ENCODE assay signal across 27 cellular contexts in the genomic region with DNA sequence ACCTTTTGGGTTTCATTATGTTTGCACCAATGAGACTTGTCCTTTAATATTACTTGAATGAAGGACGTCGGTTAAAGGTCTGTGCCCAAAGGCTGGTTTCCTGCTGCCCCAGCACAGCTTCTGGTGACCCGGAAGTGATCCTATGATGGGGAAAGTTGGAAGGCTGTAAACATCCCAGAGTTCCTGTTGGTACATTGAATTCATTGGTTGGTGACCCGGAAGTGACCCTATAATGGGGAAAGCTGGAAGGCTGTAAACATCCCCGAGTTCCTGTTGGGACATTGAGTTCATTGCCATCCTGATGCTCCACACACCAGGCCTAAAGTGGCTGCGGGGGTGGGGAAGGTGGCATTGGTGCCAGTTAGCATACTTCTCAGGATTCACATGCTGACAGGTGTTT.
DNase-seq lines count a peak whose midpoint lies in the region; ATAC-seq, FAIRE-seq and TF ChIP-seq lines count a peak whose summit lies in the region.
"Had no signal": no experiment of that assay in that cellular context is flagged by ENCODE, and none has a peak within 500 bp of the region (broad histone marks: within the 10 kb centered on the region; RNA-seq: fewer than 3 reads in every experiment).

No MANE protein-coding gene starts in this region.

- H3K9me3 ChIP-seq in HepG2 (ENCODE audit: low read length) (no peaks in the 10 kb centered on the region; the same call in 1 of the 2 replicates), right lobe of liver (no peaks in the 10 kb centered on the region), right cardiac atrium (ENCODE audit: control insufficient read depth, low read length) (no peaks in the 10 kb centered on the region)
- H3K9me3 ChIP-seq: A549; BE2C; BLaER1 treated with 17β-estradiol and CSF1 and Interleukin-3, amounts not matched to agents 10 nM and 100 nM had no signal

- H3K4me2 ChIP-seq in HepG2 (ENCODE audit: low read depth, low read length): no peak overlapping the region
- H3K4me2 ChIP-seq: A549; BLaER1 treated with 17β-estradiol and CSF1 and Interleukin-3, amounts not matched to agents 10 nM and 100 nM had no signal

- no peak for TF ChIP-seq EP300 in HepG2 (IDR thresholded peaks at IDR 0.05; ENCODE audit: low read depth in 2 of 2, low read length in 2 of 2)
- no peak for TF ChIP-seq EP300 in HepG2 (CRISPR knock-in tag; IDR thresholded peaks at IDR 0.05; ENCODE audit: borderline replicate concordance)

- H2AFZ ChIP-seq in HepG2 (ENCODE audit: low read length): no peak overlapping the region
- H2AFZ ChIP-seq: GM23248 had no signal

- CTCF ChIA-PET in HepG2 (lab: Yijun Ruan, JAX; ENCODE audit: low intra/inter-chr PET ratio, low total read pairs): no interaction called here

- in situ Hi-C loops in HepG2 (cut with HindIII; ENCODE audit: extremely low pct_ligation_motif_present, low pct_unique_long_range_greater_than_20kb): no loop called here

- no peaks in the 10 kb centered on the region for H3K27me3 ChIP-seq in HepG2 (ENCODE audit: control insufficient read depth in 1 of 2, insufficient read depth in 2 of 2, low read length in 2 of 2)
- H3K27me3 ChIP-seq in right lobe of liver: no peaks in the 10 kb centered on the region
- no peaks in the 10 kb centered on the region for H3K27me3 ChIP-seq in right cardiac atrium (ENCODE audit: control insufficient read depth, insufficient read depth)
- H3K27me3 ChIP-seq: BE2C; BLaER1 treated with 17β-estradiol and CSF1 and Interleukin-3, amounts not matched to agents 10 nM and 100 nM had no signal

- no peak for DNase-seq in Right ventricle myocardium inferior (ENCODE audit: missing footprints)
- DNase-seq in cardiac septum (ENCODE audit: low spot score): no peak
- DNase-seq in HepG2 (ENCODE audit: low spot score): no peak
- no peak for DNase-seq in right lobe of liver
- no peak for DNase-seq in right cardiac atrium
- DNase-seq in retina: peak; percentile 5
- DNase-seq: 8988T; ACHN; AML-193; BE2C; CD4-positive, alpha-beta T cell; CD8-positive, alpha-beta memory T cell; DMS 273 treated with DMSO at 0.1 percent for 48 hours; DMS79; EL; GDM1; GM23248; H7 had no signal

- no peak for FAIRE-seq in HepG2 (lab: Jason Lieb, UNC)
- FAIRE-seq: A549, D721Med, GM12878, GM18507, H1 had no signal

- POLR2A ChIA-PET in HepG2 (lab: Yijun Ruan, JAX): no interaction called here

- H3K4me1 ChIP-seq in HepG2 (ENCODE audit: insufficient read depth, low read length): no peaks in the 10 kb centered on the region
- H3K4me1 ChIP-seq in right lobe of liver: no peaks in the 10 kb centered on the region
- H3K4me1 ChIP-seq in right cardiac atrium (ENCODE audit: control insufficient read depth, insufficient read depth, low read length): peaks cover 2% of the 10 kb centered on the region
- H3K4me1 ChIP-seq: A549; BE2C; BLaER1 treated with 17β-estradiol and CSF1 and Interleukin-3, amounts not matched to agents 10 nM and 100 nM had no signal

- WGBS in HepG2 (ENCODE audit: low lambda C conversion rate): 26% methylated on average over 6 of the region's 6 CpGs
- 46% methylated on average over 6 of the region's 6 CpGs for WGBS in right lobe of liver (ENCODE audit: insufficient coverage, low coverage, low lambda C conversion rate, missing lambda C conversion rate)
- 74% methylated on average over 6 of the region's 6 CpGs for WGBS in right cardiac atrium

- H3K9ac ChIP-seq in HepG2 (ENCODE audit: insufficient read depth, low read depth, low read length): no peak overlapping the region
- H3K9ac ChIP-seq: BLaER1 treated with 17β-estradiol and CSF1 and Interleukin-3, amounts not matched to agents 10 nM and 100 nM; GM23248 had no signal

- BruUV-seq in HepG2 (replicated peaks; lab: Mats Ljungman, UMichigan): no TSS peak

- ATAC-seq in Right ventricle myocardium inferior (peak; percentile 18), HepG2 (no peak), right lobe of liver (no peak), right cardiac atrium (peak in 1 of 2 donors; percentile 12), GM18520 (IDR thresholded peaks at IDR 0.05; ENCODE audit: unreplicated experiment) (no peak), HG02571 (IDR thresholded peaks at IDR 0.05; ENCODE audit: unreplicated experiment) (no peak)
- ATAC-seq: A549, GM12878, HCT116 had no signal

- TF ChIP-seq RAD21 in HepG2 (CRISPR knock-in tag; IDR thresholded peaks at IDR 0.05): no peak

- H3K36me3 ChIP-seq in HepG2 (replicated peaks in 1 of 2; ENCODE audit: control insufficient read depth in 1 of 2, insufficient read depth in 2 of 2, low read length in 2 of 2) (no peaks in the 10 kb centered on the region), right lobe of liver (no peaks in the 10 kb centered on the region)
- H3K36me3 ChIP-seq: BE2C; BLaER1 treated with 17β-estradiol and CSF1 and Interleukin-3, amounts not matched to agents 10 nM and 100 nM had no signal

- TF ChIP-seq CTCF in HepG2 (CRISPR knock-in tag; IDR thresholded peaks at IDR 0.05) (no peak), right lobe of liver (IDR thresholded peaks at IDR 0.05) (no peak)

- H4K20me1 ChIP-seq in HepG2 (ENCODE audit: insufficient read depth, low read length): no peaks in the 10 kb centered on the region
- H4K20me1 ChIP-seq: BLaER1 treated with 17β-estradiol and CSF1 and Interleukin-3, amounts not matched to agents 10 nM and 100 nM had no signal

- H3K79me2 ChIP-seq in HepG2 (ENCODE audit: insufficient read depth, low read length): no peaks in the 10 kb centered on the region

- no peak overlapping the region for H3K4me3 ChIP-seq in HepG2 (replicated peaks in 1 of 3; ENCODE audit: insufficient read depth in 1 of 3, low read depth in 2 of 3, low read length in 3 of 3)
- H3K4me3 ChIP-seq in right lobe of liver: no peak overlapping the region
- H3K4me3 ChIP-seq in right cardiac atrium (ENCODE audit: low read length): no peak overlapping the region
- H3K4me3 ChIP-seq: A549; BLaER1 treated with 17β-estradiol and CSF1 and Interleukin-3, amounts not matched to agents 10 nM and 100 nM; GM12878; GM23248 had no signal

- no peak for TF ChIP-seq POLR2A in HepG2 (IDR thresholded peaks at IDR 0.05; ENCODE audit: insufficient read depth in 1 of 2, low read depth in 2 of 2, low read length in 2 of 2)
- no peak for TF ChIP-seq POLR2A in right lobe of liver (IDR thresholded peaks at IDR 0.05)

- intact Hi-C loops in Right ventricle myocardium inferior (cut with DNase I): no loop called here
- intact Hi-C loops in cardiac septum (cut with DNase I): no loop called here
- intact Hi-C loops in HepG2 (cut with micrococcal nuclease; ENCODE audit: unreplicated experiment): no loop called here
- intact Hi-C loops in right lobe of liver (cut with DNase I): no loop called here
- intact Hi-C loops in right cardiac atrium (cut with DNase I): no loop called here

- H3K27ac ChIP-seq in HepG2 (ENCODE audit: extremely low read length, insufficient read depth, low read length) (no peak overlapping the region), right lobe of liver (no peak overlapping the region), right cardiac atrium (ENCODE audit: low read length) (peak overlapping the region; percentile 28)
- H3K27ac ChIP-seq: A549; BLaER1 treated with 17β-estradiol and CSF1 and Interleukin-3, amounts not matched to agents 10 nM and 100 nM; GM23248 had no signal

TF ChIP-seq in HepG2, 621 proteins besides CTCF, POLR2A, EP300 and RAD21:
- TF ChIP-seq NR2C2 (CRISPR knock-in tag; IDR thresholded peaks at IDR 0.05; ENCODE audit: borderline replicate concordance): peak; percentile 67; the same call in 1 of the 2 replicates
- TF ChIP-seq, protein P1, sequence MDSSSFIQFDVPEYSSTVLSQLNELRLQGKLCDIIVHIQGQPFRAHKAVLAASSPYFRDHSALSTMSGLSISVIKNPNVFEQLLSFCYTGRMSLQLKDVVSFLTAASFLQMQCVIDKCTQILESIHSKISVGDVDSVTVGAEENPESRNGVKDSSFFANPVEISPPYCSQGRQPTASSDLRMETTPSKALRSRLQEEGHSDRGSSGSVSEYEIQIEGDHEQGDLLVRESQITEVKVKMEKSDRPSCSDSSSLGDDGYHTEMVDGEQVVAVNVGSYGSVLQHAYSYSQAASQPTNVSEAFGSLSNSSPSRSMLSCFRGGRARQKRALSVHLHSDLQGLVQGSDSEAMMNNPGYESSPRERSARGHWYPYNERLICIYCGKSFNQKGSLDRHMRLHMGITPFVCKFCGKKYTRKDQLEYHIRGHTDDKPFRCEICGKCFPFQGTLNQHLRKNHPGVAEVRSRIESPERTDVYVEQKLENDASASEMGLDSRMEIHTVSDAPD (CRISPR knock-in tag; IDR thresholded peaks at IDR 0.05): no peak
- peak; percentile 12; the same call in 1 of the 2 replicates for TF ChIP-seq GABPA (IDR thresholded peaks at IDR 0.05; ENCODE audit: low read depth, low read length)
- peak; percentile 59 for TF ChIP-seq GABPA (CRISPR knock-in tag; IDR thresholded peaks at IDR 0.05; ENCODE audit: low read depth)
TF ChIP-seq in HepG2: peak in this region for 2.
